9 cellular contexts compared by ENCODE assay signal in genomic region chr16:5034167-5034523, GRCh38. TPM values are rescaled to one million over a fixed set of nuclear protein-coding genes. Genes with fewer than 3 reads are reported as not detected.
A peak's percentile ranks its signal among the peaks of the same experiment; 100 is the strongest.
DNase-seq lines count a peak whose midpoint lies in the region; ATAC-seq, FAIRE-seq and TF ChIP-seq lines count a peak whose summit lies in the region.
"Had no signal": no experiment of that assay in that cellular context is flagged by ENCODE, and none has a peak within 500 bp of the region (broad histone marks: within the 10 kb centered on the region; RNA-seq: fewer than 3 reads in every experiment).

No MANE protein-coding gene starts in this region.

- BruUV-seq in K562 (replicated peaks; lab: Mats Ljungman, UMichigan) = TSS peak; percentile 92

- H3K9me3 Mint-ChIP-seq in activated naive CD4-positive, alpha-beta T cell treated with anti-CD3 and anti-CD28 coated beads for 36 hours = no peaks in the 10 kb centered on the region

- peak overlapping the region; percentile 84 for H3K4me3 Mint-ChIP-seq in activated naive CD4-positive, alpha-beta T cell treated with anti-CD3 and anti-CD28 coated beads for 36 hours

- H4K8ac ChIP-seq in mesenchymal stem cell (ENCODE audit: low read length) = peak overlapping the region; percentile 12

- peak overlapping the region; percentile 98 for H2AFZ ChIP-seq in K562 (ENCODE audit: low read depth, low read length)
- no peak overlapping the region for H2AFZ ChIP-seq in mesenchymal stem cell (ENCODE audit: low read depth, low read length)

- no peak for DNase-seq in activated naive CD4-positive, alpha-beta T cell treated with anti-CD3 and anti-CD28 coated beads for 36 hours
- DNase-seq in activated naive CD4-positive, alpha-beta T cell (lab: John Stamatoyannopoulos, UW) = no peak
- DNase-seq in K562 (ENCODE audit: extremely low read depth in 1 of 4, low spot score in 3 of 4) (no peak), mesenchymal stem cell (no peak), upper lobe of left lung (no peak), AG08396 (ENCODE audit: low spot score) (no peak), hippocampal formation (lab: John Stamatoyannopoulos, UW) (no peak)

- H3K79me2 ChIP-seq in K562 (ENCODE audit: control insufficient read depth, insufficient read depth, low read length) = no peaks in the 10 kb centered on the region

- H3K36me3 ChIP-seq in K562 (ENCODE audit: control insufficient read depth, insufficient read depth, low read length) (no peaks in the 10 kb centered on the region), mesenchymal stem cell (ENCODE audit: control insufficient read depth in 1 of 2, insufficient read depth in 2 of 2, low read depth in 1 of 2, low read length in 2 of 2) (peaks cover 7 to 14% of the 10 kb centered on the region in 2 experiments), upper lobe of left lung (peaks cover 0 to 11% (median 2%) of the 10 kb centered on the region in 4 donors)

- no peak overlapping the region for H3K23ac ChIP-seq in mesenchymal stem cell (ENCODE audit: low read length in 2 of 2)

- H3K14ac ChIP-seq in mesenchymal stem cell (ENCODE audit: low read length in 2 of 2) = no peak overlapping the region

- CTCF ChIA-PET in activated naive CD4-positive, alpha-beta T cell treated with anti-CD3 and anti-CD28 coated beads for 36 hours (lab: Charles Lee) = interaction anchor here (0.9 to 1.1 kb wide), 2 partner anchors 24 to 50 kb away, joined by 3 to 4 read pairs; no protein-coding TSS in a partner anchor
- CTCF ChIA-PET in K562 (lab: Yijun Ruan, JAX; ENCODE audit: low intra/inter-chr PET ratio) = no interaction called here

- TF ChIP-seq CTCF in K562 (IDR thresholded peaks at IDR 0.05 in 2 of 3, conservative IDR thresholded peaks at IDR 0.05 in 1 of 3; ENCODE audit: insufficient read depth in 2 of 3, low read depth in 1 of 3, low read length in 3 of 3) = no peak
- no peak for TF ChIP-seq CTCF in upper lobe of left lung (IDR thresholded peaks at IDR 0.05)

- H3K9me3 ChIP-seq in K562 (replicated peaks; ENCODE audit: control insufficient read depth, insufficient read depth, low read depth, low read length) (no peaks in the 10 kb centered on the region), mesenchymal stem cell (ENCODE audit: control insufficient read depth, low read length) (no peaks in the 10 kb centered on the region), upper lobe of left lung (no peaks in the 10 kb centered on the region)

- no peak overlapping the region for H2BK12ac ChIP-seq in mesenchymal stem cell (ENCODE audit: low read length in 2 of 2)

- H3K4me2 ChIP-seq in K562 (ENCODE audit: insufficient read depth, low read length) = peak overlapping the region; percentile 88
- peak overlapping the region; percentile 91 for H3K4me2 ChIP-seq in mesenchymal stem cell (ENCODE audit: low read length, poor library complexity, severe bottlenecking)

- TF ChIP-seq RAD21 in K562 (CRISPR knock-in tag; conservative IDR thresholded peaks at IDR 0.05 in 1 of 2, IDR thresholded peaks at IDR 0.05 in 1 of 2) = no peak

- no peak for TF ChIP-seq POLR2A in K562 (conservative IDR thresholded peaks at IDR 0.05)
- no peak for TF ChIP-seq POLR2A in upper lobe of left lung (IDR thresholded peaks at IDR 0.05)

- H3K27me3 Mint-ChIP-seq in activated naive CD4-positive, alpha-beta T cell treated with anti-CD3 and anti-CD28 coated beads for 36 hours (ENCODE audit: low read depth) = no peaks in the 10 kb centered on the region

- in situ Hi-C loops in K562 (cut with MboI) = no loop called here

- no peak overlapping the region for H2BK5ac ChIP-seq in mesenchymal stem cell (ENCODE audit: low read depth, low read length, poor library complexity, severe bottlenecking)

- peak overlapping the region; percentile 1 to 68 for H3K4ac ChIP-seq in mesenchymal stem cell (ENCODE audit: low read depth in 1 of 2, low read length in 2 of 2)

- peak overlapping the region; percentile 61 for H3K27ac Mint-ChIP-seq in activated naive CD4-positive, alpha-beta T cell treated with anti-CD3 and anti-CD28 coated beads for 36 hours

- FAIRE-seq in K562 (lab: Jason Lieb, UNC) = peak; percentile 40

- no peak overlapping the region for H2AK5ac ChIP-seq in mesenchymal stem cell (ENCODE audit: low read length, severe bottlenecking)

- H3K9ac ChIP-seq in K562 (ENCODE audit: insufficient read depth in 1 of 2, low read depth in 2 of 2, low read length in 2 of 2) (peak overlapping the region in 1 of 2 experiments; percentile 65; a peak in 2 of 4 replicates), mesenchymal stem cell (ENCODE audit: low read length) (peak overlapping the region; percentile 87)

- H3K27ac ChIP-seq in K562 (ENCODE audit: extremely low read depth, low read depth, low read length) = peak overlapping the region; percentile 61
- H3K27ac ChIP-seq in mesenchymal stem cell (ENCODE audit: low read length, poor library complexity, severe bottlenecking) = no peak overlapping the region
- peak overlapping the region; percentile 50 to 81 (median 80) for H3K27ac ChIP-seq in upper lobe of left lung

- WGBS in K562 (ENCODE audit: insufficient coverage, low coverage, missing lambda C conversion rate) = 17% methylated on average over 2 of the region's 2 CpGs
- WGBS in mesenchymal stem cell = 40% methylated on average over 2 of the region's 2 CpGs
- 11 to 17% methylated on average over 2 of the region's 2 CpGs for WGBS in upper lobe of left lung, 2 donors

- H3K79me1 ChIP-seq in mesenchymal stem cell (replicated peaks; ENCODE audit: low read length, poor library complexity, severe bottlenecking) = peaks cover 20% of the 10 kb centered on the region

- H3K9me1 ChIP-seq in K562 (ENCODE audit: control insufficient read depth, insufficient read depth, low read length) = no peaks in the 10 kb centered on the region

- H2BK15ac ChIP-seq in mesenchymal stem cell (ENCODE audit: low read depth, poor library complexity, severe bottlenecking) = no peak overlapping the region

- H3K4me1 ChIP-seq in K562 (replicated peaks in 1 of 2; ENCODE audit: control insufficient read depth in 2 of 2, insufficient read depth in 2 of 2, low read length in 2 of 2) (peaks cover 21 to 23% of the 10 kb centered on the region in 2 experiments; a peak in 4 of 5 replicates), mesenchymal stem cell (ENCODE audit: control insufficient read depth, insufficient read depth, low read depth, low read length) (peaks cover 7% of the 10 kb centered on the region), upper lobe of left lung (peaks cover 13 to 23% (median 17%) of the 10 kb centered on the region in 4 donors)

- TF ChIP-seq EP300 in K562 (IDR thresholded peaks at IDR 0.05; ENCODE audit: low read length) = no peak
- TF ChIP-seq EP300 in upper lobe of left lung (IDR thresholded peaks at IDR 0.05) = no peak

- intact Hi-C loops in activated naive CD4-positive, alpha-beta T cell treated with anti-CD3 and anti-CD28 coated beads for 36 hours (cut with micrococcal nuclease) = loop anchor here (5.0 kb wide), 2 partner anchors 38 to 187 kb away; partner anchors contain the start of genes ALG1, GLYR1 and UBN1
- intact Hi-C loops in K562 (cut with micrococcal nuclease) = no loop called here

- no peak overlapping the region for H3K18ac ChIP-seq in mesenchymal stem cell (ENCODE audit: low read depth in 1 of 2, low read length in 2 of 2)

- H3K36me3 Mint-ChIP-seq in activated naive CD4-positive, alpha-beta T cell treated with anti-CD3 and anti-CD28 coated beads for 36 hours (ENCODE audit: low read depth) = no peaks in the 10 kb centered on the region

- no peak overlapping the region for H2BK120ac ChIP-seq in mesenchymal stem cell (ENCODE audit: low read depth, low read length)

- POLR2A ChIA-PET in K562 (lab: Yijun Ruan, JAX) = interaction anchor here (0.7 to 2.0 kb wide), 7 partner anchors 8 to 137 kb away, joined by 3 to 10 read pairs (median 4); no protein-coding TSS in a partner anchor

- no peak overlapping the region for H4K91ac ChIP-seq in mesenchymal stem cell (ENCODE audit: low read length)

- H3K4me3 ChIP-seq in K562 = peak overlapping the region; percentile 97
- peak overlapping the region in 1 of 2 experiments; percentile 82 for H3K4me3 ChIP-seq in mesenchymal stem cell (ENCODE audit: insufficient read depth in 1 of 2, low read depth in 1 of 2, low read length in 2 of 2)
- peak overlapping the region; percentile 66 to 99 (median 84) for H3K4me3 ChIP-seq in upper lobe of left lung

- H3K4me1 Mint-ChIP-seq in activated naive CD4-positive, alpha-beta T cell treated with anti-CD3 and anti-CD28 coated beads for 36 hours (ENCODE audit: low read depth) = peaks cover 16% of the 10 kb centered on the region

- H4K20me1 ChIP-seq in K562 (replicated peaks; ENCODE audit: control insufficient read depth, insufficient read depth, low read length) = no peaks in the 10 kb centered on the region

- peaks cover 0 to 3% of the 10 kb centered on the region in 2 experiments; a peak in 1 of 5 replicates for H3K27me3 ChIP-seq in K562 (ENCODE audit: control insufficient read depth in 2 of 2, insufficient read depth in 2 of 2, low read length in 2 of 2)
- H3K27me3 ChIP-seq in mesenchymal stem cell (ENCODE audit: control insufficient read depth in 1 of 2, insufficient read depth in 1 of 2, low read length in 2 of 2) = peaks cover 0 to 8% of the 10 kb centered on the region in 2 experiments
- no peaks in the 10 kb centered on the region for H3K27me3 ChIP-seq in upper lobe of left lung

- ATAC-seq in K562 (no peak), upper lobe of left lung (ENCODE audit: low FRiP score in 2 of 2) (no peak), HG03565 (IDR thresholded peaks at IDR 0.05; ENCODE audit: unreplicated experiment) (no peak)

RNA-seq across cellular contexts. Expression of gene NAGPA, which starts 0.4 kb away (rescaled TPM):
- 1 to 10 TPM; 5.8 to 7.9 TPM for total RNA-seq in activated naive CD4-positive, alpha-beta T cell treated with anti-CD3 and anti-CD28 coated beads for 36 hours
- total RNA-seq in K562 (2011; cell fraction: chromatin; rRNA removed; ENCODE audit: low replicate concordance) = 9.5 and 17.8 TPM in 2 replicates
- total RNA-seq in K562 (2011; cell fraction: nucleolus; rRNA removed) = 19.6 and 28.9 TPM in 2 replicates
- 16.7 and 17.6 TPM in 2 replicates for total RNA-seq in K562 (2011; cell fraction: nucleoplasm; rRNA removed)
- total RNA-seq in K562 (2014; rRNA removed) = 12.5 and 12.7 TPM in 2 replicates
- total RNA-seq in K562 (2014; rRNA removed; fragmentation: Illumina TruSeq; extraction: Trizol) = 3.0 and 3.8 TPM in 2 replicates
- total RNA-seq in K562 (2015; rRNA removed; fragmentation: Illumina TruSeq; extraction: Trizol) = 6.9 and 7.2 TPM in 2 replicates
- 11.9 and 12.8 TPM in 2 replicates for total RNA-seq in K562 (2021)
- polyA plus RNA-seq in K562 (2011; rRNA removed) = 3.8 and 4.5 TPM in 2 replicates
- 6.3 and 14.1 TPM in 2 replicates for polyA plus RNA-seq in K562 (2011; cell fraction: cytosol; rRNA removed)
- polyA plus RNA-seq in K562 (2011; cell fraction: nucleus; rRNA removed) = 11.2 and 19.4 TPM in 2 replicates
- 6.5 and 8.8 TPM in 2 replicates for polyA plus RNA-seq in K562 (2012)
- 4.6 and 8.6 TPM in 2 replicates for polyA plus RNA-seq in K562 (2014; fragmentation: Illumina TruSeq; extraction: Trizol)
- polyA plus RNA-seq in K562 (2014; fragmentation: Nextera tagmentation; extraction: Ambion mirVana) = under 1 TPM; 0.15 to 0.53 TPM
- 11.1 and 12.7 TPM in 2 replicates for polyA plus RNA-seq in K562 (2014; rRNA removed)
- 2.8 and 5.7 TPM in 2 replicates for polyA minus RNA-seq in K562 (2011; rRNA and poly(A)+ RNA removed)
- 5.6 and 6.1 TPM in 2 replicates for polyA minus RNA-seq in K562 (2011; cell fraction: cytosol; rRNA and poly(A)+ RNA removed)
- 7.6 and 9.0 TPM in 2 replicates for polyA minus RNA-seq in K562 (2011; cell fraction: nucleus; rRNA and poly(A)+ RNA removed)
- 12.3 TPM for polyA plus RNA-seq in mesenchymal stem cell (2013, experiment 1 of 2)
- polyA plus RNA-seq in mesenchymal stem cell (2013, experiment 2 of 2) = 13.2 TPM
- total RNA-seq in upper lobe of left lung = 10 to 100 TPM; 18.1 to 82.8 (median 25.8) TPM

RNA-seq across cellular contexts. Expression of gene C16orf89, which starts 31.6 kb away (rescaled TPM):
- total RNA-seq in activated naive CD4-positive, alpha-beta T cell treated with anti-CD3 and anti-CD28 coated beads for 36 hours = not detected
- not detected in 2 replicates for total RNA-seq in K562 (2011; cell fraction: chromatin; rRNA removed; ENCODE audit: low replicate concordance)
- total RNA-seq in K562 (2011; cell fraction: nucleolus; rRNA removed) = not detected in 2 replicates
- total RNA-seq in K562 (2011; cell fraction: nucleoplasm; rRNA removed) = not detected in 2 replicates
- not detected in 2 replicates for total RNA-seq in K562 (2014; rRNA removed)
- total RNA-seq in K562 (2014; rRNA removed; fragmentation: Illumina TruSeq; extraction: Trizol) = not detected in 2 replicates
- total RNA-seq in K562 (2015; rRNA removed; fragmentation: Illumina TruSeq; extraction: Trizol) = not detected in 2 replicates
- total RNA-seq in K562 (2021) = not detected in 2 replicates
- not detected in 2 replicates for polyA plus RNA-seq in K562 (2011; rRNA removed)
- polyA plus RNA-seq in K562 (2011; cell fraction: cytosol; rRNA removed) = not detected in 2 replicates
- not detected in 2 replicates for polyA plus RNA-seq in K562 (2011; cell fraction: nucleus; rRNA removed)
- polyA plus RNA-seq in K562 (2012) = not detected in 2 replicates
- not detected in 2 replicates for polyA plus RNA-seq in K562 (2014; fragmentation: Illumina TruSeq; extraction: Trizol)
- polyA plus RNA-seq in K562 (2014; fragmentation: Nextera tagmentation; extraction: Ambion mirVana) = not detected
- not detected in 2 replicates for polyA plus RNA-seq in K562 (2014; rRNA removed)
- not detected in 2 replicates for polyA minus RNA-seq in K562 (2011; rRNA and poly(A)+ RNA removed)
- polyA minus RNA-seq in K562 (2011; cell fraction: cytosol; rRNA and poly(A)+ RNA removed) = not detected in 2 replicates
- not detected in 2 replicates for polyA minus RNA-seq in K562 (2011; cell fraction: nucleus; rRNA and poly(A)+ RNA removed)
- 0.17 TPM for polyA plus RNA-seq in mesenchymal stem cell (2013, experiment 1 of 2)
- polyA plus RNA-seq in mesenchymal stem cell (2013, experiment 2 of 2) = 0.22 TPM
- total RNA-seq in upper lobe of left lung = 100 to 1,000 TPM in 5 of 6 donors, 10 to 100 TPM in 1; 45.7 to 272 (median 174) TPM
- total RNA-seq: Daoy had no signal

RNA-seq across cellular contexts. Expression of gene ALG1, which starts 37.5 kb away (rescaled TPM):
- total RNA-seq in activated naive CD4-positive, alpha-beta T cell treated with anti-CD3 and anti-CD28 coated beads for 36 hours = 1 to 10 TPM; 8.6 to 8.9 TPM
- total RNA-seq in K562 (2011; cell fraction: chromatin; rRNA removed; ENCODE audit: low replicate concordance) = 31.7 and 67.7 TPM in 2 replicates
- total RNA-seq in K562 (2011; cell fraction: nucleolus; rRNA removed) = 75.3 and 79.9 TPM in 2 replicates
- total RNA-seq in K562 (2011; cell fraction: nucleoplasm; rRNA removed) = 52.8 and 55.5 TPM in 2 replicates
- total RNA-seq in K562 (2014; rRNA removed) = 18.9 and 23.8 TPM in 2 replicates
- 10.7 and 12.3 TPM in 2 replicates for total RNA-seq in K562 (2014; rRNA removed; fragmentation: Illumina TruSeq; extraction: Trizol)
- total RNA-seq in K562 (2015; rRNA removed; fragmentation: Illumina TruSeq; extraction: Trizol) = 14.6 and 17.8 TPM in 2 replicates
- total RNA-seq in K562 (2021) = 20.8 and 26.4 TPM in 2 replicates
- 15.0 and 19.9 TPM in 2 replicates for polyA plus RNA-seq in K562 (2011; rRNA removed)
- polyA plus RNA-seq in K562 (2011; cell fraction: cytosol; rRNA removed) = 17.8 and 33.7 TPM in 2 replicates
- polyA plus RNA-seq in K562 (2011; cell fraction: nucleus; rRNA removed) = 19.2 and 25.1 TPM in 2 replicates
- 15.1 and 16.1 TPM in 2 replicates for polyA plus RNA-seq in K562 (2012)
- polyA plus RNA-seq in K562 (2014; fragmentation: Illumina TruSeq; extraction: Trizol) = 18.3 and 19.0 TPM in 2 replicates
- 1 to 10 TPM; 1.1 to 2.8 TPM for polyA plus RNA-seq in K562 (2014; fragmentation: Nextera tagmentation; extraction: Ambion mirVana)
- polyA plus RNA-seq in K562 (2014; rRNA removed) = 18.3 and 18.8 TPM in 2 replicates
- polyA minus RNA-seq in K562 (2011; rRNA and poly(A)+ RNA removed) = 16.8 and 31.2 TPM in 2 replicates
- 9.7 and 14.6 TPM in 2 replicates for polyA minus RNA-seq in K562 (2011; cell fraction: cytosol; rRNA and poly(A)+ RNA removed)
- 13.5 and 16.3 TPM in 2 replicates for polyA minus RNA-seq in K562 (2011; cell fraction: nucleus; rRNA and poly(A)+ RNA removed)
- polyA plus RNA-seq in mesenchymal stem cell (2013, experiment 1 of 2) = 30.9 TPM
- polyA plus RNA-seq in mesenchymal stem cell (2013, experiment 2 of 2) = 32.6 TPM
- 10 to 100 TPM; 10.5 to 24.0 (median 21.9) TPM for total RNA-seq in upper lobe of left lung

Comparison
In these comparisons a context has a peak if more than half of its experiments do, and no peak if none do; other contexts are left out.
1. RNA of gene C16orf89, which starts 31.6 kb away (total RNA-seq): 45.7 to 272 TPM in upper lobe of left lung; not detected in activated naive CD4-positive, alpha-beta T cell treated with anti-CD3 and anti-CD28 coated beads for 36 hours and not detected in K562; every median in the first group is over 10 times any median in the second.